8 cellular contexts compared by ENCODE assay signal in the genomic region with DNA sequence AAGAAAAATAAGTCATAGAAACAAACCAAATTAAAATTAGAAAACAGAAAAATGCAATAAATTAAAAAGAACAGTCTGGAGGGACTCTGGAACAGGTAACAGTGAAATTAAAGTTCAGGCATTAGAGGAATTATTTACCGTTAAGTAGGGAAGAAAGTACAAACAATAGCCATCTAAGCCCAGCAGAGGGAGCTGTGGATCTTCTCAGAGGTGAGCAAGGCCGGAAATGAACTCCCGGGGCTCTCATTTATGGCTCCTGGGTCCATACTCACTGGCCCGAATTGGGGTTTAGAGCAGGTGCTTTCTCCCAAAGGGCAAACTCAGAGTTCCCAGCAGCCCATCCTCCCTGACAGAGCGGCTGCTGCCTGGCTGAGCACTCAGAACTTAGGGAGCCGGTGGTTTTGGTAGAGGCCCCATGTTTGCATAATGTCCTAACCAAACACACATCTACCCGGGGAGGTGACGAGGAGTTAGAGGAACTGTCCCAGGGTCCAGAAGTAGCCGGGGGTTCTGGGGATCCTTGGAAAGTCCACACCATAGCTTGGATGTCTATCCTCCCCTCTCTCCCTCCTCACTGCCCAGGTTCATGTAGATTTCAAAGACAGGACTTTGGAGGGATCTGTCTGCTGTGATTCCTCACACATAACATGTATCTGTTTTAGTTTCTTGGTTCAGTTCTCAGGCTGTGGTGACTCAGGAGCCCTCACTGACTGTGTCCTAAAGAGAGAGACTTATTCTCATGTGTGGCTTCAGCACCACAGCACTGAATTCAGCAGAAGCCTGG.
A peak's percentile ranks its signal among the peaks of the same experiment; 100 is the strongest.
DNase-seq lines count a peak whose midpoint lies in the region; ATAC-seq and TF ChIP-seq lines count a peak whose summit lies in the region.

No MANE protein-coding gene starts in this region.

- peak; percentile 69 for DNase-seq in BE2C
- DNase-seq in Jurkat, Clone E6-1 (ENCODE audit: low read depth, low spot score), result peak; percentile 88
- no peak for DNase-seq in Panc1 (ENCODE audit: low read depth, low spot score)
- peak; percentile 40 for DNase-seq in activated T-cell treated with anti-CD3 and anti-CD28 coated beads, Interleukin-2, amount 50 U/mL, for 4 hours
- DNase-seq in foreskin keratinocyte, result peak; percentile 12 to 39
- DNase-seq in prostate gland (ENCODE audit: low spot score), result peak; percentile 33
- no peak for DNase-seq in NCI-H226

- H3K27ac ChIP-seq in Panc1 (ENCODE audit: low read length) (no peak overlapping the region), foreskin keratinocyte (no peak overlapping the region), prostate gland (no peak overlapping the region)

- BruUV-seq in Panc1 (replicated peaks; lab: Mats Ljungman, UMichigan), result no TSS peak

- H3K4me1 ChIP-seq in BE2C (no peaks in the 10 kb centered on the region), Panc1 (ENCODE audit: control insufficient read depth, insufficient read depth, low read length) (no peaks in the 10 kb centered on the region), foreskin keratinocyte (no peaks in the 10 kb centered on the region), prostate gland (replicated peaks) (no peaks in the 10 kb centered on the region)

- H3K4me3 ChIP-seq in BE2C (ENCODE audit: low read depth, low read length), result no peak overlapping the region
- H3K4me3 ChIP-seq in Jurkat, Clone E6-1 (ENCODE audit: low read length), result peak overlapping the region; percentile 3; the same call in 1 of the 2 replicates
- no peak overlapping the region for H3K4me3 ChIP-seq in Panc1 (ENCODE audit: low read depth in 2 of 2, low read length in 2 of 2)
- no peak overlapping the region for H3K4me3 ChIP-seq in prostate gland

- H3K36me3 ChIP-seq in BE2C, result no peaks in the 10 kb centered on the region
- H3K36me3 ChIP-seq in Panc1 (ENCODE audit: control insufficient read depth, insufficient read depth, low read length), result no peaks in the 10 kb centered on the region
- H3K36me3 ChIP-seq in prostate gland, result no peaks in the 10 kb centered on the region

- peaks cover 7% of the 10 kb centered on the region for H3K4me1 Mint-ChIP-seq in activated T-cell treated with anti-CD3 and anti-CD28 coated beads, Interleukin-2, amount 50 U/mL, for 4 hours (ENCODE audit: low read depth)

- POLR2A ChIA-PET in Panc1 (lab: Charles Lee), result no interaction called here

- TF ChIP-seq POLR2A in GM18951 (IDR thresholded peaks at IDR 0.05; ENCODE audit: extremely low read depth, insufficient read depth, insufficient read length), result peak; percentile 32
- TF ChIP-seq POLR2A in prostate gland (IDR thresholded peaks at IDR 0.05), result no peak

- no peaks in the 10 kb centered on the region for H3K9me3 ChIP-seq in BE2C
- no peaks in the 10 kb centered on the region for H3K9me3 ChIP-seq in Panc1 (ENCODE audit: control insufficient read depth, insufficient read depth, low read depth, low read length)
- no peaks in the 10 kb centered on the region for H3K9me3 ChIP-seq in prostate gland

- TF ChIP-seq CTCF in BE2C (IDR thresholded peaks at IDR 0.05; ENCODE audit: low read depth, low read length) (peak; percentile 87), Panc1 (IDR thresholded peaks at IDR 0.05) (peak; percentile 81), foreskin keratinocyte (conservative IDR thresholded peaks at IDR 0.05) (peak; percentile 82), prostate gland (IDR thresholded peaks at IDR 0.05) (peak in 3 of 4 experiments; percentile 28 to 48 (median 42))

- no peaks in the 10 kb centered on the region for H3K9me3 Mint-ChIP-seq in activated T-cell treated with anti-CD3 and anti-CD28 coated beads, Interleukin-2, amount 50 U/mL, for 4 hours

- 20% methylated on average over 9 of the region's 9 CpGs for WGBS in prostate gland

- ATAC-seq in Panc1 (peak; percentile 72), foreskin keratinocyte (peak; percentile 77)
- peak; percentile 84 to 88 for ATAC-seq in activated T-cell treated with anti-CD3 and anti-CD28 coated beads, Interleukin-2, amount 50 U/mL, for 4 hours

- intact Hi-C loops in Panc1 (cut with micrococcal nuclease; ENCODE audit: unreplicated experiment), result no loop called here
- intact Hi-C loops in prostate gland (cut with DNase I), result no loop called here

- H3K27me3 Mint-ChIP-seq in activated T-cell treated with anti-CD3 and anti-CD28 coated beads, Interleukin-2, amount 50 U/mL, for 4 hours (ENCODE audit: low read depth), result peaks cover 10% of the 10 kb centered on the region

- H3K27me3 ChIP-seq in BE2C (peaks cover 3% of the 10 kb centered on the region), Panc1 (ENCODE audit: control insufficient read depth, insufficient read depth, low read length) (no peaks in the 10 kb centered on the region), foreskin keratinocyte (peaks cover 20% of the 10 kb centered on the region), prostate gland (replicated peaks; ENCODE audit: insufficient read depth) (no peaks in the 10 kb centered on the region)

- CTCF ChIA-PET in Panc1 (lab: Charles Lee), result interaction anchor here (0.6 kb wide), 1 partner anchor 291 kb away, joined by 3 read pairs; no protein-coding TSS in a partner anchor

- in situ Hi-C loops in GM18951 (cut with MboI; ENCODE audit: low sequenced_read_pairs, unreplicated experiment), result no loop called here
- in situ Hi-C loops in Panc1 (cut with HindIII; ENCODE audit: low pct_unique_long_range_greater_than_20kb, low sequenced_read_pairs), result no loop called here

- H3K36me3 Mint-ChIP-seq in activated T-cell treated with anti-CD3 and anti-CD28 coated beads, Interleukin-2, amount 50 U/mL, for 4 hours (ENCODE audit: insufficient read depth), result no peaks in the 10 kb centered on the region

- H3K4me3 Mint-ChIP-seq in activated T-cell treated with anti-CD3 and anti-CD28 coated beads, Interleukin-2, amount 50 U/mL, for 4 hours, result peak overlapping the region; percentile 35

Comparison
In these comparisons a context has a peak if more than half of its experiments do, and no peak if none do; other contexts are left out.
1. DNase-seq: peak in BE2C (single experiment), Jurkat, Clone E6-1 (single experiment), activated T-cell treated with anti-CD3 and anti-CD28 coated beads, Interleukin-2, amount 50 U/mL, for 4 hours (single experiment), foreskin keratinocyte (2 of 2) and prostate gland (single experiment); none in Panc1 (single experiment) and NCI-H226 (single experiment).
2. Peak in every context shown above with its lines, with median percentiles within 50 percentile points of each other: CTCF ChIP-seq and ATAC-seq.